Comparison of ENCODE assay signal across 8 cellular contexts in genomic region chr2:190318514-190318913, GRCh38. TPM values are rescaled to one million over a fixed set of nuclear protein-coding genes. Genes with fewer than 3 reads are reported as not detected.
A peak's percentile ranks its signal among the peaks of the same experiment; 100 is the strongest.
DNase-seq lines count a peak whose midpoint lies in the region; ATAC-seq and TF ChIP-seq lines count a peak whose summit lies in the region.

No MANE protein-coding gene starts in this region.

- no peaks in the 10 kb centered on the region for H3K9me3 ChIP-seq in CD8-positive, alpha-beta T cell (ENCODE audit: low read length)
- no peaks in the 10 kb centered on the region for H3K9me3 ChIP-seq in OCI-LY3 (ENCODE audit: insufficient read depth, low read length)

- POLR2A ChIA-PET in CD8-positive, alpha-beta T cell (lab: Charles Lee), result interaction anchor here (0.6 to 1.5 kb wide), 6 partner anchors 12 to 556 kb away, joined by 3 to 4 read pairs (median 4); partner anchors contain the start of genes INPP1, MFSD6 and OSGEPL1

- H3K4me3 Mint-ChIP-seq in CD8-positive, alpha-beta T cell, result peak overlapping the region; percentile 100
- peak overlapping the region; percentile 94 for H3K4me3 Mint-ChIP-seq in osteocyte (ENCODE audit: unreplicated experiment)

- no peak overlapping the region for H3K27ac ChIP-seq in CD8-positive, alpha-beta T cell (ENCODE audit: low read depth, low read length)
- H3K27ac ChIP-seq in OCI-LY3 (ENCODE audit: low read length), result no peak overlapping the region

- peaks cover 19% of the 10 kb centered on the region for H3K4me1 ChIP-seq in CD8-positive, alpha-beta T cell (ENCODE audit: insufficient read depth, low read length)
- H3K4me1 ChIP-seq in OCI-LY3 (ENCODE audit: low read length), result peaks cover 27% of the 10 kb centered on the region

- H2AFZ ChIP-seq in OCI-LY3 (ENCODE audit: low read depth, low read length), result no peak overlapping the region

- H3K27me3 ChIP-seq in CD8-positive, alpha-beta T cell (ENCODE audit: insufficient read depth, low read length), result no peaks in the 10 kb centered on the region
- no peaks in the 10 kb centered on the region for H3K27me3 ChIP-seq in OCI-LY3 (ENCODE audit: low read depth, low read length)

- no peaks in the 10 kb centered on the region for H3K27me3 Mint-ChIP-seq in CD8-positive, alpha-beta T cell (ENCODE audit: low read depth)
- peaks cover under 1% of the 10 kb centered on the region for H3K27me3 Mint-ChIP-seq in osteocyte (ENCODE audit: unreplicated experiment)

- intact Hi-C loops in CD8-positive, alpha-beta T cell (cut with DNase I, micrococcal nuclease), result loop anchor here (2.0 to 10.0 kb wide), 8 partner anchors 26 to 874 kb away; partner anchors contain the start of genes ASNSD1 (in 1 of the 2), MFSD6 (in 1 of the 2), NEMP2 (in 1 of the 2) and ORMDL1 (in 1 of the 2)

- H3K79me2 ChIP-seq in OCI-LY3 (ENCODE audit: low read length), result no peaks in the 10 kb centered on the region

- H3K9ac ChIP-seq in OCI-LY3 (ENCODE audit: low read length), result peak overlapping the region; percentile 66

- no peak for DNase-seq in CD8-positive, alpha-beta T cell
- peak; percentile 47 for DNase-seq in epithelial cell of esophagus (ENCODE audit: low read depth)
- DNase-seq in osteocyte (ENCODE audit: extremely low spot score, unreplicated experiment), result no peak
- DNase-seq in COLO668 (lab: John Stamatoyannopoulos, UW; ENCODE audit: unreplicated experiment), result no peak
- DNase-seq in dedifferentiated amniotic fluid mesenchymal stem cell (ENCODE audit: extremely low spot score), result no peak

- TF ChIP-seq CTCF in CD8-positive, alpha-beta T cell (IDR thresholded peaks at IDR 0.05), result no peak
- TF ChIP-seq CTCF in OCI-LY3 (IDR thresholded peaks at IDR 0.05; ENCODE audit: low read depth, low read length) (no peak), epithelial cell of esophagus (IDR thresholded peaks at IDR 0.05; ENCODE audit: insufficient read depth, low read depth, low read length, missing control alignments) (no peak), osteocyte (IDR thresholded peaks at IDR 0.05) (no peak)

- peaks cover 53% of the 10 kb centered on the region for H3K4me1 Mint-ChIP-seq in CD8-positive, alpha-beta T cell (ENCODE audit: low read depth)
- peaks cover 38% of the 10 kb centered on the region for H3K4me1 Mint-ChIP-seq in osteocyte (ENCODE audit: unreplicated experiment)

- peaks cover 8% of the 10 kb centered on the region for H3K36me3 Mint-ChIP-seq in CD8-positive, alpha-beta T cell
- peaks cover 4% of the 10 kb centered on the region for H3K36me3 Mint-ChIP-seq in osteocyte (ENCODE audit: unreplicated experiment)

- no peaks in the 10 kb centered on the region for H3K9me3 Mint-ChIP-seq in CD8-positive, alpha-beta T cell
- no peaks in the 10 kb centered on the region for H3K9me3 Mint-ChIP-seq in osteocyte (ENCODE audit: unreplicated experiment)

- no peaks in the 10 kb centered on the region for H3K36me3 ChIP-seq in CD8-positive, alpha-beta T cell (ENCODE audit: insufficient read depth, low read length)
- H3K36me3 ChIP-seq in OCI-LY3 (replicated peaks; ENCODE audit: low read depth, low read length), result no peaks in the 10 kb centered on the region

- no peak for ATAC-seq in CD8-positive, alpha-beta T cell
- ATAC-seq in HG02870 (IDR thresholded peaks at IDR 0.05; ENCODE audit: unreplicated experiment), result no peak
- ATAC-seq in GM21528 (IDR thresholded peaks at IDR 0.05; ENCODE audit: low FRiP score, unreplicated experiment), result no peak

- H3K4me3 ChIP-seq in CD8-positive, alpha-beta T cell (ENCODE audit: low read depth, low read length), result peak overlapping the region; percentile 94
- H3K4me3 ChIP-seq in OCI-LY3 (ENCODE audit: low read length), result peak overlapping the region; percentile 93
- peak overlapping the region; percentile 85 for H3K4me3 ChIP-seq in epithelial cell of esophagus (ENCODE audit: low read length)

- peak overlapping the region; percentile 98 for H3K27ac Mint-ChIP-seq in CD8-positive, alpha-beta T cell
- H3K27ac Mint-ChIP-seq in osteocyte (ENCODE audit: unreplicated experiment), result peak overlapping the region; percentile 96

- H4K20me1 ChIP-seq in OCI-LY3 (ENCODE audit: insufficient read depth, low read length), result no peaks in the 10 kb centered on the region

- H3K4me2 ChIP-seq in OCI-LY3 (ENCODE audit: low read length), result peak overlapping the region; percentile 87

- CTCF ChIA-PET in CD8-positive, alpha-beta T cell (lab: Charles Lee), result interaction anchor here (0.9 to 1.7 kb wide), 6 partner anchors 11 to 362 kb away, joined by 3 to 5 read pairs (median 4); partner anchors contain the start of gene INPP1

RNA-seq across cellular contexts. Expression of gene HIBCH, which starts 1.1 kb away (rescaled TPM):
- total RNA-seq in CD8-positive, alpha-beta T cell, result 1 to 10 TPM; 3.7 to 5.8 TPM
- total RNA-seq in osteocyte, result 26.8 and 28.4 TPM in 2 replicates

RNA-seq across cellular contexts. Expression of gene INPP1, which starts 24.9 kb away (rescaled TPM):
- total RNA-seq in CD8-positive, alpha-beta T cell, result 1 to 10 TPM; 1.6 to 2.9 TPM
- total RNA-seq in osteocyte, result 17.3 and 18.2 TPM in 2 replicates
